Comparison of ENCODE assay signal across 8 cellular contexts in the genomic region with DNA sequence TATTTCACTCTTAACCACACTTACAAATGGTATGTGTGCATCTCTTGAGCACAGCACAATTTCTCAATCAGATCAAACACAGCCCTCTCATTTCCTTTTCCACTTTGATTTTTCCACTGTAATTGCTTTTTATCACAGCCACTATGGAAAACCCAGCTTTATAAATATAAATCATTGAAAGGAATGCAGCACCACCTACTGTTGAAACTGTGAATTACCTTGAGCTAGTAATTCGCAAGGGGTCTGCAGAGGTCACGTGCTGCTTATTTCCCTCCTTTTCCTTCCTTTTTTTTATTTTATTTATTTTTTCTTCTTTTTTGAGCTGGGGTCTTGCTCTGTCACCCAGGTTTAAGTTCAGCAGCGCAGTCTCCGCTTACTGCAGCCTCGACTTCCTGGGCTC.
A peak's percentile ranks its signal among the peaks of the same experiment; 100 is the strongest.
DNase-seq lines count a peak whose midpoint lies in the region; ATAC-seq and TF ChIP-seq lines count a peak whose summit lies in the region.

No MANE protein-coding gene starts in this region.

- H3K27ac Mint-ChIP-seq in CD8-positive, alpha-beta T cell = no peak overlapping the region

- no peaks in the 10 kb centered on the region for H3K4me1 Mint-ChIP-seq in CD8-positive, alpha-beta T cell (ENCODE audit: low read depth)

- H3K9me3 ChIP-seq in left ventricle myocardium inferior (replicated peaks) = peaks cover 2% of the 10 kb centered on the region
- H3K9me3 ChIP-seq in CD8-positive, alpha-beta T cell (ENCODE audit: low read length) = no peaks in the 10 kb centered on the region
- H3K9me3 ChIP-seq in ovary = no peaks in the 10 kb centered on the region

- H3K4me3 ChIP-seq in left ventricle myocardium inferior = no peak overlapping the region
- H3K4me3 ChIP-seq in fibroblast of villous mesenchyme (ENCODE audit: low read depth, low read length) = no peak overlapping the region
- no peak overlapping the region for H3K4me3 ChIP-seq in CD8-positive, alpha-beta T cell (ENCODE audit: low read depth, low read length)
- H3K4me3 ChIP-seq in ovary = no peak overlapping the region

- TF ChIP-seq CTCF in left ventricle myocardium inferior (IDR thresholded peaks at IDR 0.05; ENCODE audit: borderline replicate concordance) (peak; percentile 74), fibroblast of villous mesenchyme (IDR thresholded peaks at IDR 0.05; ENCODE audit: insufficient read depth, low read depth, low read length) (peak; percentile 44), ovary (IDR thresholded peaks at IDR 0.05) (no peak)
- TF ChIP-seq CTCF in CD8-positive, alpha-beta T cell (IDR thresholded peaks at IDR 0.05) = no peak

- TF ChIP-seq EP300 in ovary (IDR thresholded peaks at IDR 0.05) = no peak

- H3K36me3 Mint-ChIP-seq in CD8-positive, alpha-beta T cell = no peaks in the 10 kb centered on the region

- peaks cover 27% of the 10 kb centered on the region for H3K27me3 ChIP-seq in left ventricle myocardium inferior (ENCODE audit: low read depth)
- no peaks in the 10 kb centered on the region for H3K27me3 ChIP-seq in CD8-positive, alpha-beta T cell (ENCODE audit: insufficient read depth, low read length)
- H3K27me3 ChIP-seq in ovary = no peaks in the 10 kb centered on the region

- peaks cover 8% of the 10 kb centered on the region for H3K4me1 ChIP-seq in left ventricle myocardium inferior
- no peaks in the 10 kb centered on the region for H3K4me1 ChIP-seq in CD8-positive, alpha-beta T cell (ENCODE audit: insufficient read depth, low read length)
- H3K4me1 ChIP-seq in ovary (ENCODE audit: insufficient read depth) = peaks cover 2% of the 10 kb centered on the region

- H3K4me3 Mint-ChIP-seq in CD8-positive, alpha-beta T cell = no peak overlapping the region

- intact Hi-C loops in left ventricle myocardium inferior (cut with micrococcal nuclease) = no loop called here
- intact Hi-C loops in cardiac septum (cut with DNase I) = no loop called here
- intact Hi-C loops in CD8-positive, alpha-beta T cell (cut with DNase I, micrococcal nuclease) = no loop called here
- intact Hi-C loops in ovary (cut with DNase I) = no loop called here

- H3K27ac ChIP-seq in left ventricle myocardium inferior (replicated peaks) (no peak overlapping the region), ovary (no peak overlapping the region)
- H3K27ac ChIP-seq in CD8-positive, alpha-beta T cell (ENCODE audit: low read depth, low read length) = no peak overlapping the region

- no peak for DNase-seq in left ventricle myocardium inferior
- DNase-seq in cardiac septum (ENCODE audit: low spot score) = no peak
- peak; percentile 59 for DNase-seq in OCI-M1 (lab: John Stamatoyannopoulos, UW)
- DNase-seq in fibroblast of villous mesenchyme (ENCODE audit: low read depth) = no peak
- no peak for DNase-seq in stimulated activated CD4-positive, alpha-beta T cell treated with anti-CD3 and anti-CD28 coated beads, Interleukin-2, amount 100 ng/mL, for 48 hours
- DNase-seq in CD8-positive, alpha-beta T cell = no peak
- DNase-seq in ovary = no peak
- DNase-seq in epidermal melanocyte (ENCODE audit: insufficient read length, low spot score) = no peak

- H3K9me3 Mint-ChIP-seq in CD8-positive, alpha-beta T cell = no peaks in the 10 kb centered on the region

- H3K36me3 ChIP-seq in left ventricle myocardium inferior (no peaks in the 10 kb centered on the region), ovary (no peaks in the 10 kb centered on the region)
- H3K36me3 ChIP-seq in CD8-positive, alpha-beta T cell (ENCODE audit: insufficient read depth, low read length) = no peaks in the 10 kb centered on the region

- ATAC-seq in CD8-positive, alpha-beta T cell = no peak

- no peaks in the 10 kb centered on the region for H3K27me3 Mint-ChIP-seq in CD8-positive, alpha-beta T cell (ENCODE audit: low read depth)

- WGBS in ovary, 3 donors = 80 to 86% (median 86%) methylated on average over 5 of the region's 5 CpGs

- POLR2A ChIA-PET in CD8-positive, alpha-beta T cell (lab: Charles Lee) = no interaction called here

- no peak for TF ChIP-seq POLR2A in ovary (IDR thresholded peaks at IDR 0.05)

- CTCF ChIA-PET in CD8-positive, alpha-beta T cell (lab: Charles Lee) = no interaction called here

Comparison
In these comparisons a context has a peak if more than half of its experiments do, and no peak if none do; other contexts are left out.
1. CTCF ChIP-seq: peak in left ventricle myocardium inferior (single experiment) and fibroblast of villous mesenchyme (single experiment); none in CD8-positive, alpha-beta T cell (single experiment) and ovary (0 of 3).